Comparison of ENCODE assay signal across 12 cellular contexts in the genomic region with DNA sequence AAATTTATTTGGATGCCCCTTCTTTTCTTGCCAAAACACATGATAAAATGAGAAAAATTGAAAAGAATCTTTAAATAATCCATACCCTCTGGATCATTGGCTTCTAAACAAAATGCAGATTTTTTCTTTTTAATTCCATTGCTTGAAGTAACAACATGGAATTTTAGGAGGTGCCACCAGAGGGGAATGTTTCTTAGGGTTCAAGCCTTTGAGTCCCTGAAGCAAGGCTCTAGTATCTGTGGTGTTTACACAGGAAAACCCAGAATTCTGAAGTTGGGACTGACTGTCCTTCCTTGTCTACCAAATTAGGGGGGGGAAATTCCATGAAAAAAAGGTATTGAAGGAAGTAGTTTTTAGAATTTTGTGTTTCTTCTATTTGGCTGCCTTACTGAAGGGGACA.
DNase-seq lines count a peak whose midpoint lies in the region; ATAC-seq and TF ChIP-seq lines count a peak whose summit lies in the region.
"Had no signal": no experiment of that assay in that cellular context is flagged by ENCODE, and none has a peak within 500 bp of the region (broad histone marks: within the 10 kb centered on the region; RNA-seq: fewer than 3 reads in every experiment).

No MANE protein-coding gene starts in this region.

- POLR2A ChIA-PET in activated CD4-positive, alpha-beta T cell treated with anti-CD3 and anti-CD28 coated beads, Interleukin-2, amount 10 ng/mL, durations not matched to agents 7 days and 5 days (lab: Charles Lee), result interaction anchor here (1.3 kb wide), 1 partner anchor 8 kb away, joined by 7 read pairs; no protein-coding TSS in a partner anchor

- DNase-seq in activated CD4-positive, alpha-beta T cell treated with anti-CD3 and anti-CD28 coated beads, Interleukin-2, amount 10 ng/mL, durations not matched to agents 7 days and 5 days, result no peak
- DNase-seq in activated CD4-positive, alpha-beta T cell treated with anti-CD3 and anti-CD28 coated beads, Interleukin-2, amount 50 U/mL, for 1 hour, result no peak
- DNase-seq in foreskin keratinocyte (no peak), caudate nucleus (lab: John Stamatoyannopoulos, UW) (no peak), head of caudate nucleus (no peak)
- DNase-seq in activated CD4-positive, alpha-beta T cell treated with anti-CD3 and anti-CD28 coated beads for 1 hour, result no peak
- DNase-seq: dorsolateral prefrontal cortex, NCI-H226 had no signal

- H3K27ac Mint-ChIP-seq in activated CD4-positive, alpha-beta T cell treated with anti-CD3 and anti-CD28 coated beads, Interleukin-2, amount 10 ng/mL, durations not matched to agents 7 days and 5 days, result peak overlapping the region; percentile 65
- peak overlapping the region; percentile 81 for H3K27ac Mint-ChIP-seq in stimulated activated memory B cell treated with anti-CD40 and anti-IgM and Interleukin-4, amounts not matched to agents 10 μg/mL and 1 μg/mL and 100 μg/mL, for 72 hours

- peaks cover 7% of the 10 kb centered on the region for H3K36me3 Mint-ChIP-seq in activated CD4-positive, alpha-beta T cell treated with anti-CD3 and anti-CD28 coated beads, Interleukin-2, amount 10 ng/mL, durations not matched to agents 7 days and 5 days (ENCODE audit: low read depth)
- H3K36me3 Mint-ChIP-seq in stimulated activated memory B cell treated with anti-CD40 and anti-IgM and Interleukin-4, amounts not matched to agents 10 μg/mL and 1 μg/mL and 100 μg/mL, for 72 hours, result peaks cover 26% of the 10 kb centered on the region

- CTCF ChIA-PET in activated CD4-positive, alpha-beta T cell treated with anti-CD3 and anti-CD28 coated beads, Interleukin-2, amount 10 ng/mL, durations not matched to agents 7 days and 5 days (lab: Charles Lee), result interaction anchor here (1.2 kb wide), 1 partner anchor 13 kb away, joined by 4 read pairs; no protein-coding TSS in a partner anchor

- peak; percentile 28 for TF ChIP-seq CTCF in foreskin keratinocyte (conservative IDR thresholded peaks at IDR 0.05)

- no peak overlapping the region for H3K4me3 Mint-ChIP-seq in activated CD4-positive, alpha-beta T cell treated with anti-CD3 and anti-CD28 coated beads, Interleukin-2, amount 10 ng/mL, durations not matched to agents 7 days and 5 days
- H3K4me3 Mint-ChIP-seq in stimulated activated memory B cell treated with anti-CD40 and anti-IgM and Interleukin-4, amounts not matched to agents 10 μg/mL and 1 μg/mL and 100 μg/mL, for 72 hours, result no peak overlapping the region

- intact Hi-C loops in head of caudate nucleus (cut with DNase I), result no loop called here

- H3K27me3 Mint-ChIP-seq in activated CD4-positive, alpha-beta T cell treated with anti-CD3 and anti-CD28 coated beads, Interleukin-2, amount 10 ng/mL, durations not matched to agents 7 days and 5 days, result no peaks in the 10 kb centered on the region
- H3K27me3 Mint-ChIP-seq in stimulated activated memory B cell treated with anti-CD40 and anti-IgM and Interleukin-4, amounts not matched to agents 10 μg/mL and 1 μg/mL and 100 μg/mL, for 72 hours, result no peaks in the 10 kb centered on the region

- no peak overlapping the region for H3K27ac ChIP-seq in foreskin keratinocyte
- H3K27ac ChIP-seq in caudate nucleus (ENCODE audit: low read depth, low read length), result no peak overlapping the region
- H3K27ac ChIP-seq: dorsolateral prefrontal cortex, thyroid gland had no signal

- no peaks in the 10 kb centered on the region for H3K9me3 Mint-ChIP-seq in activated CD4-positive, alpha-beta T cell treated with anti-CD3 and anti-CD28 coated beads, Interleukin-2, amount 10 ng/mL, durations not matched to agents 7 days and 5 days
- H3K9me3 Mint-ChIP-seq in stimulated activated memory B cell treated with anti-CD40 and anti-IgM and Interleukin-4, amounts not matched to agents 10 μg/mL and 1 μg/mL and 100 μg/mL, for 72 hours, result peaks cover 7% of the 10 kb centered on the region

- no peaks in the 10 kb centered on the region for H3K27me3 ChIP-seq in foreskin keratinocyte
- H3K27me3 ChIP-seq: dorsolateral prefrontal cortex, thyroid gland had no signal

- peaks cover 70% of the 10 kb centered on the region for H3K4me1 Mint-ChIP-seq in activated CD4-positive, alpha-beta T cell treated with anti-CD3 and anti-CD28 coated beads, Interleukin-2, amount 10 ng/mL, durations not matched to agents 7 days and 5 days
- H3K4me1 Mint-ChIP-seq in stimulated activated memory B cell treated with anti-CD40 and anti-IgM and Interleukin-4, amounts not matched to agents 10 μg/mL and 1 μg/mL and 100 μg/mL, for 72 hours, result peaks cover 42% of the 10 kb centered on the region

- H3K4me1 ChIP-seq in foreskin keratinocyte, result no peaks in the 10 kb centered on the region
- H3K4me1 ChIP-seq: HAP-1 had no signal

- ATAC-seq in SK-N-SH treated with all-trans-retinoic acid at 6 μM for 48 hours (peak; percentile 76), foreskin keratinocyte (no peak)
- ATAC-seq in stimulated activated memory B cell treated with anti-CD40 and anti-IgM and Interleukin-4, amounts not matched to agents 10 μg/mL and 1 μg/mL and 100 μg/mL, for 72 hours, result no peak

TF ChIP-seq in SK-N-SH treated with all-trans-retinoic acid at 6 μM for 48 hours, 23 proteins besides CTCF, POLR2A, EP300 and RAD21:
- TF ChIP-seq ZNF8 (CRISPR knock-in tag; IDR thresholded peaks at IDR 0.05) (no peak), ZNF565 (CRISPR knock-in tag; conservative IDR thresholded peaks at IDR 0.05; ENCODE audit: low read depth) (no peak), BACH2 (CRISPR knock-in tag; IDR thresholded peaks at IDR 0.05; ENCODE audit: borderline replicate concordance) (no peak), ZFP30 (CRISPR knock-in tag; IDR thresholded peaks at IDR 0.05) (no peak), CSRNP3 (CRISPR knock-in tag; IDR thresholded peaks at IDR 0.05) (no peak), ZFP3 (CRISPR knock-in tag; IDR thresholded peaks at IDR 0.05) (no peak), TCF4 (CRISPR knock-in tag; IDR thresholded peaks at IDR 0.05; ENCODE audit: borderline replicate concordance) (no peak), SNAI2 (CRISPR knock-in tag; IDR thresholded peaks at IDR 0.05) (no peak), ESRRG (CRISPR knock-in tag; IDR thresholded peaks at IDR 0.05) (no peak), PPARA (CRISPR knock-in tag; IDR thresholded peaks at IDR 0.05; ENCODE audit: borderline replicate concordance) (no peak), ARNTL (CRISPR knock-in tag; IDR thresholded peaks at IDR 0.05; ENCODE audit: borderline replicate concordance, low read depth) (no peak)
- TF ChIP-seq, protein P1, sequence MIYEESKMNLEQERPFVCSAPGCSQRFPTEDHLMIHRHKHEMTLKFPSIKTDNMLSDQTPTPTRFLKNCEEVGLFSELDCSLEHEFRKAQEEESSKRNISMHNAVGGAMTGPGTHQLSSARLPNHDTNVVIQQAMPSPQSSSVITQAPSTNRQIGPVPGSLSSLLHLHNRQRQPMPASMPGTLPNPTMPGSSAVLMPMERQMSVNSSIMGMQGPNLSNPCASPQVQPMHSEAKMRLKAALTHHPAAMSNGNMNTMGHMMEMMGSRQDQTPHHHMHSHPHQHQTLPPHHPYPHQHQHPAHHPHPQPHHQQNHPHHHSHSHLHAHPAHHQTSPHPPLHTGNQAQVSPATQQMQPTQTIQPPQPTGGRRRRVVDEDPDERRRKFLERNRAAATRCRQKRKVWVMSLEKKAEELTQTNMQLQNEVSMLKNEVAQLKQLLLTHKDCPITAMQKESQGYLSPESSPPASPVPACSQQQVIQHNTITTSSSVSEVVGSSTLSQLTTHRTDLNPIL (CRISPR knock-in tag; IDR thresholded peaks at IDR 0.05; ENCODE audit: low read depth), result no peak
- TF ChIP-seq, protein P2, sequence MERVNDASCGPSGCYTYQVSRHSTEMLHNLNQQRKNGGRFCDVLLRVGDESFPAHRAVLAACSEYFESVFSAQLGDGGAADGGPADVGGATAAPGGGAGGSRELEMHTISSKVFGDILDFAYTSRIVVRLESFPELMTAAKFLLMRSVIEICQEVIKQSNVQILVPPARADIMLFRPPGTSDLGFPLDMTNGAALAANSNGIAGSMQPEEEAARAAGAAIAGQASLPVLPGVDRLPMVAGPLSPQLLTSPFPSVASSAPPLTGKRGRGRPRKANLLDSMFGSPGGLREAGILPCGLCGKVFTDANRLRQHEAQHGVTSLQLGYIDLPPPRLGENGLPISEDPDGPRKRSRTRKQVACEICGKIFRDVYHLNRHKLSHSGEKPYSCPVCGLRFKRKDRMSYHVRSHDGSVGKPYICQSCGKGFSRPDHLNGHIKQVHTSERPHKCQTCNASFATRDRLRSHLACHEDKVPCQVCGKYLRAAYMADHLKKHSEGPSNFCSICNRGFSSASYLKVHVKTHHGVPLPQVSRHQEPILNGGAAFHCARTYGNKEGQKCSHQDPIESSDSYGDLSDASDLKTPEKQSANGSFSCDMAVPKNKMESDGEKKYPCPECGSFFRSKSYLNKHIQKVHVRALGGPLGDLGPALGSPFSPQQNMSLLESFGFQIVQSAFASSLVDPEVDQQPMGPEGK (CRISPR knock-in tag; IDR thresholded peaks at IDR 0.05; ENCODE audit: borderline replicate concordance), result no peak
